ENCODE assay signal across 9 cellular contexts in genomic region chr16:67014641-67015315, GRCh38. TPM values are rescaled to one million over a fixed set of nuclear protein-coding genes. Genes with fewer than 3 reads are reported as not detected.
DNase-seq lines count a peak whose midpoint lies in the region; ATAC-seq and TF ChIP-seq lines count a peak whose summit lies in the region.
"Had no signal": no experiment of that assay in that cellular context is flagged by ENCODE, and none has a peak within 500 bp of the region (broad histone marks: within the 10 kb centered on the region; RNA-seq: fewer than 3 reads in every experiment).

No MANE protein-coding gene starts in this region.

- CTCF ChIA-PET in Caco-2 (lab: Charles Lee): interaction anchor here (0.9 to 1.4 kb wide), 4 partner anchors 136 to 146 kb away, joined by 3 to 5 read pairs (median 4); partner anchors contain the start of genes B3GNT9, FBXL8 and TRADD

- peak overlapping the region; percentile 48 for H3K18ac ChIP-seq in trophoblast cell (ENCODE audit: low read length)

- H3K9me3 Mint-ChIP-seq in Caco-2 (ENCODE audit: unreplicated experiment): no peaks in the 10 kb centered on the region
- H3K9me3 Mint-ChIP-seq in effector memory CD8-positive, alpha-beta T cell: no peaks in the 10 kb centered on the region

- BruUV-seq in Caco-2 (replicated peaks; lab: Mats Ljungman, UMichigan): no TSS peak

- H3K79me2 ChIP-seq in OCI-LY3 (ENCODE audit: low read length): no peaks in the 10 kb centered on the region
- no peaks in the 10 kb centered on the region for H3K79me2 ChIP-seq in trophoblast cell (ENCODE audit: control insufficient read depth, insufficient read depth, low read length, poor library complexity)

- H2BK12ac ChIP-seq in trophoblast cell (ENCODE audit: low read length): peak overlapping the region; percentile 55

- H3K4ac ChIP-seq in trophoblast cell (ENCODE audit: low read depth, low read length): peak overlapping the region; percentile 14

- H3K4me2 ChIP-seq in OCI-LY3 (ENCODE audit: low read length) (peak overlapping the region; percentile 76), trophoblast cell (ENCODE audit: low read length) (peak overlapping the region; percentile 66)

- TF ChIP-seq CTCF in Caco-2 (IDR thresholded peaks at IDR 0.05; ENCODE audit: insufficient read depth in 1 of 2, low read depth in 1 of 2, low read length in 1 of 2, severe bottlenecking in 1 of 2, unreplicated experiment in 1 of 2): no peak
- TF ChIP-seq CTCF in OCI-LY3 (IDR thresholded peaks at IDR 0.05; ENCODE audit: low read depth, low read length): no peak

- H3K4me3 ChIP-seq in Caco-2 (ENCODE audit: low read depth, low read length): peak overlapping the region; percentile 31; the same call in 1 of the 2 replicates
- peak overlapping the region; percentile 80 for H3K4me3 ChIP-seq in OCI-LY3 (ENCODE audit: low read length)
- no peak overlapping the region for H3K4me3 ChIP-seq in trophoblast cell (ENCODE audit: low read depth, low read length)

- no peaks in the 10 kb centered on the region for H4K20me1 ChIP-seq in OCI-LY3 (ENCODE audit: insufficient read depth, low read length)

- H4K8ac ChIP-seq in trophoblast cell (ENCODE audit: low read depth, low read length): peak overlapping the region; percentile 12

- H3K27me3 ChIP-seq in Caco-2 (replicated peaks; ENCODE audit: control insufficient read depth, insufficient read depth, low read length) (no peaks in the 10 kb centered on the region), OCI-LY3 (ENCODE audit: low read depth, low read length) (0 out of 2 replicates have a peak, but pooled peaks cover 5% of the 10 kb centered on the region), trophoblast cell (ENCODE audit: insufficient read depth, low read length) (peaks cover 13% of the 10 kb centered on the region)

- H3K36me3 ChIP-seq in Caco-2 (ENCODE audit: control insufficient read depth, insufficient read depth, low read length): no peaks in the 10 kb centered on the region
- H3K36me3 ChIP-seq in OCI-LY3 (replicated peaks; ENCODE audit: low read depth, low read length): no peaks in the 10 kb centered on the region
- H3K36me3 ChIP-seq in trophoblast cell (ENCODE audit: control insufficient read depth in 1 of 2, insufficient read depth in 2 of 2, low read length in 2 of 2): no peaks in the 10 kb centered on the region

- no peak overlapping the region for H3K23ac ChIP-seq in trophoblast cell (ENCODE audit: low read length)

- no peak overlapping the region for H4K12ac ChIP-seq in trophoblast cell (ENCODE audit: low read depth, low read length)

- DNase-seq in Caco-2 (peak in 1 of 2 experiments; percentile 29), trophoblast cell (no peak), NCI-H1694 (lab: John Stamatoyannopoulos, UW) (no peak), HT-29 (ENCODE audit: low spot score) (no peak)
- DNase-seq in effector memory CD8-positive, alpha-beta T cell: no peak

- H3K9ac ChIP-seq in OCI-LY3 (ENCODE audit: low read length) (peak overlapping the region; percentile 56; the same call in 1 of the 2 replicates), trophoblast cell (ENCODE audit: low read length) (no peak overlapping the region)

- no CpG with 5 or more reads among the region's 6 CpGs for WGBS in trophoblast cell (ENCODE audit: extremely low coverage, insufficient coverage, insufficient read length)

- H2BK120ac ChIP-seq in trophoblast cell (ENCODE audit: insufficient read depth, low read length, poor library complexity): peak overlapping the region; percentile 5

- H4K91ac ChIP-seq in trophoblast cell (ENCODE audit: low read depth, low read length): peak overlapping the region; percentile 44

- no peak for ATAC-seq in effector memory CD8-positive, alpha-beta T cell (replicated peaks)
- ATAC-seq in HG03097 (IDR thresholded peaks at IDR 0.05; ENCODE audit: low FRiP score, unreplicated experiment): no peak
- no peak for ATAC-seq in GM18870 (IDR thresholded peaks at IDR 0.05; ENCODE audit: unreplicated experiment)

- H3K4me1 Mint-ChIP-seq in Caco-2 (ENCODE audit: low read depth, unreplicated experiment): no peaks in the 10 kb centered on the region
- peaks cover 0 to 6% of the 10 kb centered on the region in 2 donors for H3K4me1 Mint-ChIP-seq in effector memory CD8-positive, alpha-beta T cell (ENCODE audit: low read depth in 2 of 2)

- H3K4me1 ChIP-seq in Caco-2 (peaks cover 9% of the 10 kb centered on the region; the same call in 1 of the 2 replicates), OCI-LY3 (ENCODE audit: low read length) (peaks cover 27% of the 10 kb centered on the region), trophoblast cell (ENCODE audit: control insufficient read depth in 1 of 2, insufficient read depth in 2 of 2, low read length in 2 of 2) (peaks cover 27 to 29% of the 10 kb centered on the region in 2 experiments)

- H2BK5ac ChIP-seq in trophoblast cell (ENCODE audit: low read depth, low read length, poor library complexity): peak overlapping the region; percentile 25

- no peaks in the 10 kb centered on the region for H3K27me3 Mint-ChIP-seq in Caco-2 (ENCODE audit: insufficient read depth, unreplicated experiment)
- H3K27me3 Mint-ChIP-seq in effector memory CD8-positive, alpha-beta T cell: no peaks in the 10 kb centered on the region

- POLR2A ChIA-PET in Caco-2 (lab: Charles Lee): no interaction called here

- intact Hi-C loops in Caco-2 (cut with micrococcal nuclease; ENCODE audit: unreplicated experiment): loop anchor here (1.0 to 2.0 kb wide), 4 partner anchors 37 to 169 kb away; partner anchors contain the start of gene MATCAP1

- H2AK5ac ChIP-seq in trophoblast cell (ENCODE audit: low read length): no peak overlapping the region

- 0 out of 2 replicates have a peak overlapping the region, but pooled peaks have one; percentile 78 for H2AFZ ChIP-seq in OCI-LY3 (ENCODE audit: low read depth, low read length)
- H2AFZ ChIP-seq in trophoblast cell (ENCODE audit: insufficient read depth, low read length, poor library complexity): peak overlapping the region; percentile 30

- no peak overlapping the region for H3K27ac Mint-ChIP-seq in Caco-2 (ENCODE audit: unreplicated experiment)
- no peak overlapping the region for H3K27ac Mint-ChIP-seq in effector memory CD8-positive, alpha-beta T cell

- H3K36me3 Mint-ChIP-seq in Caco-2 (ENCODE audit: insufficient read depth, unreplicated experiment): no peaks in the 10 kb centered on the region
- peaks cover 3% of the 10 kb centered on the region for H3K36me3 Mint-ChIP-seq in effector memory CD8-positive, alpha-beta T cell (ENCODE audit: insufficient read depth)

- peaks cover 10% of the 10 kb centered on the region for H3K79me1 ChIP-seq in trophoblast cell (ENCODE audit: low read length)

- H3K9me3 ChIP-seq in Caco-2 (no peaks in the 10 kb centered on the region), OCI-LY3 (ENCODE audit: insufficient read depth, low read length) (no peaks in the 10 kb centered on the region), trophoblast cell (ENCODE audit: insufficient read depth, low read depth, low read length) (no peaks in the 10 kb centered on the region)

- H3K27ac ChIP-seq in OCI-LY3 (ENCODE audit: low read length) (no peak overlapping the region), trophoblast cell (ENCODE audit: low read depth, low read length) (peak overlapping the region; percentile 31)
- H3K27ac ChIP-seq: epithelial cell of prostate had no signal

- H3K4me3 Mint-ChIP-seq in Caco-2 (ENCODE audit: unreplicated experiment): peak overlapping the region; percentile 54
- peak overlapping the region; percentile 76 for H3K4me3 Mint-ChIP-seq in effector memory CD8-positive, alpha-beta T cell

- peak overlapping the region; percentile 46 for H3K14ac ChIP-seq in trophoblast cell (ENCODE audit: low read length)

RNA-seq across cellular contexts. Expression of gene CBFB, which starts 14.2 kb away (rescaled TPM):
- total RNA-seq in Caco-2 (2022): 102 and 108 TPM in 2 replicates
- polyA plus RNA-seq in trophoblast cell (2013): 61.5 and 63.3 TPM in 2 replicates
- 98.9 and 115 TPM in 2 replicates for total RNA-seq in HT-29 (2014; rRNA removed; shearing (Covaris generic))

RNA-seq across cellular contexts. Expression of gene CES4A, which starts 26.4 kb away (rescaled TPM):
- total RNA-seq in Caco-2 (2022): not detected in 2 replicates
- polyA plus RNA-seq in trophoblast cell (2013): 0.81 and 0.86 TPM in 2 replicates
- 3.0 and 5.5 TPM in 2 replicates for total RNA-seq in HT-29 (2014; rRNA removed; shearing (Covaris generic))

RNA-seq across cellular contexts. Expression of gene CES3, which starts 53.7 kb away (rescaled TPM):
- 0.79 and 0.95 TPM in 2 replicates for total RNA-seq in Caco-2 (2022)
- polyA plus RNA-seq in trophoblast cell (2013): 0.17 and 0.26 TPM in 2 replicates
- total RNA-seq in HT-29 (2014; rRNA removed; shearing (Covaris generic)): 1.3 and 3.4 TPM in 2 replicates
